Comparison of ENCODE assay signal across 9 cellular contexts in genomic region chr13:108609353-108609752, GRCh38. TPM values are rescaled to one million over a fixed set of nuclear protein-coding genes. Genes with fewer than 3 reads are reported as not detected.
DNase-seq lines count a peak whose midpoint lies in the region; ATAC-seq and TF ChIP-seq lines count a peak whose summit lies in the region.
"Had no signal": no experiment of that assay in that cellular context is flagged by ENCODE, and none has a peak within 500 bp of the region (broad histone marks: within the 10 kb centered on the region; RNA-seq: fewer than 3 reads in every experiment).

No MANE protein-coding gene starts in this region.

- no peaks in the 10 kb centered on the region for H3K4me1 Mint-ChIP-seq in CD14-positive monocyte
- no peaks in the 10 kb centered on the region for H3K4me1 Mint-ChIP-seq in WTC11
- H3K4me1 Mint-ChIP-seq in CD8-positive, alpha-beta memory T cell = no peaks in the 10 kb centered on the region

- ATAC-seq in HG03521 (IDR thresholded peaks at IDR 0.05; ENCODE audit: unreplicated experiment) = peak; percentile 59
- ATAC-seq in WTC11 = peak; percentile 79
- no peak for ATAC-seq in GM21390 (IDR thresholded peaks at IDR 0.05; ENCODE audit: unreplicated experiment)

- intact Hi-C loops in CD14-positive monocyte (cut with micrococcal nuclease) = no loop called here

- peak; percentile 11 for TF ChIP-seq CTCF in CD14-positive monocyte (IDR thresholded peaks at IDR 0.05)
- peak; percentile 31; the same call in 1 of the 2 replicates for TF ChIP-seq CTCF in WTC11 (IDR thresholded peaks at IDR 0.05)

- POLR2A ChIA-PET in WTC11 (lab: Charles Lee) = no interaction called here
- POLR2A ChIA-PET in CD8-positive, alpha-beta memory T cell (lab: Charles Lee) = no interaction called here

- no peak overlapping the region for H3K4me3 ChIP-seq in CD8-positive, alpha-beta memory T cell (ENCODE audit: low read length)

- H3K9me3 ChIP-seq in CD8-positive, alpha-beta memory T cell (ENCODE audit: low read length) = no peaks in the 10 kb centered on the region

- DNase-seq in CD14-positive monocyte (ENCODE audit: low spot score) = no peak
- DNase-seq in WTC11 (ENCODE audit: low spot score) = no peak
- peak; percentile 32 for DNase-seq in kidney glomerular epithelial cell (lab: John Stamatoyannopoulos, UW)
- DNase-seq in CD8-positive, alpha-beta memory T cell = no peak
- no peak for DNase-seq in activated CD8-positive, alpha-beta memory T cell treated with anti-CD3 and anti-CD28 coated beads for 24 hours
- no peak for DNase-seq in glomerular visceral epithelial cell (ENCODE audit: extremely low spot score)
- DNase-seq: left cardiac atrium had no signal

- H3K4me3 Mint-ChIP-seq in CD14-positive monocyte (no peak overlapping the region), WTC11 (no peak overlapping the region)
- no peak overlapping the region for H3K4me3 Mint-ChIP-seq in CD8-positive, alpha-beta memory T cell

- no peak overlapping the region for H3K27ac Mint-ChIP-seq in CD14-positive monocyte
- H3K27ac Mint-ChIP-seq in WTC11 = no peak overlapping the region
- H3K27ac Mint-ChIP-seq in CD8-positive, alpha-beta memory T cell = no peak overlapping the region

- CTCF ChIA-PET in WTC11 (lab: Charles Lee) = interaction anchor here (0.8 to 2.7 kb wide), 7 partner anchors 9 to 289 kb away, joined by 3 to 18 read pairs (median 3); no protein-coding TSS in a partner anchor
- CTCF ChIA-PET in CD8-positive, alpha-beta memory T cell (lab: Charles Lee) = interaction anchor here (0.8 kb wide), 1 partner anchor 13 kb away, joined by 3 read pairs; no protein-coding TSS in a partner anchor

- no peaks in the 10 kb centered on the region for H3K27me3 ChIP-seq in CD8-positive, alpha-beta memory T cell (ENCODE audit: insufficient read depth, low read length, poor library complexity, severe bottlenecking)

- H3K36me3 Mint-ChIP-seq in CD14-positive monocyte (no peaks in the 10 kb centered on the region), WTC11 (peaks cover 24% of the 10 kb centered on the region)
- no peaks in the 10 kb centered on the region for H3K36me3 Mint-ChIP-seq in CD8-positive, alpha-beta memory T cell

- H3K9me3 Mint-ChIP-seq in CD14-positive monocyte (peaks cover 9 to 20% (median 16%) of the 10 kb centered on the region in 7 donors), WTC11 (peaks cover 42% of the 10 kb centered on the region)
- H3K9me3 Mint-ChIP-seq in CD8-positive, alpha-beta memory T cell = peaks cover 5 to 15% (median 8%) of the 10 kb centered on the region in 5 donors

- no peaks in the 10 kb centered on the region for H3K36me3 ChIP-seq in CD8-positive, alpha-beta memory T cell (ENCODE audit: insufficient read depth, low read length)

- H3K27me3 Mint-ChIP-seq in CD14-positive monocyte (ENCODE audit: low read depth in 3 of 3) (peaks cover 0 to 2% (median 1%) of the 10 kb centered on the region in 3 donors), WTC11 (ENCODE audit: low read depth) (peaks cover 3% of the 10 kb centered on the region)
- H3K27me3 Mint-ChIP-seq in CD8-positive, alpha-beta memory T cell = peaks cover 0 to 2% of the 10 kb centered on the region in 2 donors

- no peak overlapping the region for H3K27ac ChIP-seq in CD8-positive, alpha-beta memory T cell (ENCODE audit: low read depth, low read length)

- no peaks in the 10 kb centered on the region for H3K4me1 ChIP-seq in CD8-positive, alpha-beta memory T cell (ENCODE audit: insufficient read depth, low read length)

TF ChIP-seq in WTC11, 78 proteins besides CTCF, POLR2A, EP300 and RAD21:
- TF ChIP-seq GABPB1 (CRISPR knock-in tag; IDR thresholded peaks at IDR 0.05) = no peak
- no peak for TF ChIP-seq IRF1 (CRISPR knock-in tag; IDR thresholded peaks at IDR 0.05)
- TF ChIP-seq ATF1 (CRISPR knock-in tag; IDR thresholded peaks at IDR 0.05) = no peak
- no peak for TF ChIP-seq ZNF281 (CRISPR knock-in tag; IDR thresholded peaks at IDR 0.05)
- TF ChIP-seq NR1H2 (CRISPR knock-in tag; IDR thresholded peaks at IDR 0.05) = no peak
- TF ChIP-seq ZNF532 (CRISPR knock-in tag; IDR thresholded peaks at IDR 0.05; ENCODE audit: borderline replicate concordance) = no peak
- TF ChIP-seq E2F4 (CRISPR knock-in tag; IDR thresholded peaks at IDR 0.05; ENCODE audit: borderline replicate concordance, low read depth) = no peak
- TF ChIP-seq E2F1 (CRISPR knock-in tag; IDR thresholded peaks at IDR 0.05) = no peak
- no peak for TF ChIP-seq TEAD4 (CRISPR knock-in tag; IDR thresholded peaks at IDR 0.05)
- TF ChIP-seq NFE2L1 (CRISPR knock-in tag; IDR thresholded peaks at IDR 0.05) = no peak

RNA-seq across cellular contexts. Expression of gene MYO16, which starts 20.1 kb away (rescaled TPM):
- polyA plus RNA-seq in CD14-positive monocyte = not detected
- total RNA-seq in WTC11 (2021) = 0.05 to 0.09 TPM (median 0.09 TPM) in 3 replicates
- total RNA-seq in CD8-positive, alpha-beta memory T cell = under 1 TPM; 0.15 to 0.38 TPM
- not detected for polyA plus RNA-seq in CD8-positive, alpha-beta memory T cell
